In genomic region chr6:43059168-43060033, GRCh38 we compare ENCODE assay signal across 8 cellular contexts. TPM values are rescaled to one million over a fixed set of nuclear protein-coding genes. Genes with fewer than 3 reads are reported as not detected.
DNase-seq lines count a peak whose midpoint lies in the region; ATAC-seq and TF ChIP-seq lines count a peak whose summit lies in the region.

TSS of gene KLC4 (plus strand) at chr6:43059631. CDS start at chr6:43061336, 1,705 bp downstream.
TSS of gene MRPL2 (minus strand) at chr6:43059434. CDS start at chr6:43059381, 53 bp downstream.

- H3K9me3 ChIP-seq in CD8-positive, alpha-beta T cell (ENCODE audit: low read length): no peaks in the 10 kb centered on the region
- H3K9me3 ChIP-seq in effector memory CD4-positive, alpha-beta T cell (ENCODE audit: control insufficient read depth, low read length): no peaks in the 10 kb centered on the region

- no peaks in the 10 kb centered on the region for H3K36me3 ChIP-seq in CD8-positive, alpha-beta T cell (ENCODE audit: insufficient read depth, low read length)
- peaks cover 17% of the 10 kb centered on the region for H3K36me3 ChIP-seq in effector memory CD4-positive, alpha-beta T cell (ENCODE audit: control insufficient read depth, insufficient read depth, low read length)

- peaks cover 61% of the 10 kb centered on the region for H3K36me3 Mint-ChIP-seq in CD8-positive, alpha-beta T cell

- peak within 1 kb of the TSS; percentile 95 for H3K4me3 Mint-ChIP-seq in CD8-positive, alpha-beta T cell

- H3K4me3 ChIP-seq in CD8-positive, alpha-beta T cell (ENCODE audit: low read depth, low read length): peak within 1 kb of the TSS; percentile 81
- H3K4me3 ChIP-seq in effector memory CD4-positive, alpha-beta T cell (ENCODE audit: insufficient read depth, low read depth, low read length, poor library complexity, severe bottlenecking): peak within 1 kb of the TSS; percentile 97

- ATAC-seq in CD8-positive, alpha-beta T cell: peak; percentile 97
- peak; percentile 83 for ATAC-seq in GM19467 (IDR thresholded peaks at IDR 0.05; ENCODE audit: unreplicated experiment)

- intact Hi-C loops in CD8-positive, alpha-beta T cell (cut with DNase I, micrococcal nuclease): loop anchor here (1.0 to 10.0 kb wide), 19 partner anchors 45 to 1987 kb away; partner anchors contain the start of genes GTPBP2 (in 2 of the 2), KLHDC3 (in 2 of the 2), SRF (in 2 of the 2) and CNPY3 (in 1 of the 2)

- no peaks in the 10 kb centered on the region for H3K9me3 Mint-ChIP-seq in CD8-positive, alpha-beta T cell

- no peak for TF ChIP-seq CTCF in CD8-positive, alpha-beta T cell (IDR thresholded peaks at IDR 0.05)

- H3K4me1 ChIP-seq in CD8-positive, alpha-beta T cell (ENCODE audit: insufficient read depth, low read length): peaks cover 19% of the 10 kb centered on the region
- peaks cover 22% of the 10 kb centered on the region for H3K4me1 ChIP-seq in effector memory CD4-positive, alpha-beta T cell (ENCODE audit: control insufficient read depth, insufficient read depth, low read length, poor library complexity, severe bottlenecking)

- peak; percentile 94 to 98 (median 96) for DNase-seq in CD8-positive, alpha-beta T cell
- peak; percentile 97 for DNase-seq in HS-27A (ENCODE audit: low read depth)
- DNase-seq in NK-92 (lab: John Stamatoyannopoulos, UW; ENCODE audit: unreplicated experiment): peak; percentile 90
- DNase-seq in activated CD8-positive, alpha-beta memory T cell treated with anti-CD3 and anti-CD28 coated beads for 24 hours: peak; percentile 99
- peak; percentile 93 to 98 (median 96) for DNase-seq in effector memory CD4-positive, alpha-beta T cell
- peak; percentile 99 for DNase-seq in lung microvascular endothelial cell (ENCODE audit: low read depth in 2 of 2)
- peak; percentile 96 for DNase-seq in stimulated activated CD4-positive, alpha-beta T cell treated with anti-CD3 and anti-CD28 coated beads, TNF-alpha, amount 100 ng/mL, for 48 hours (ENCODE audit: low read depth in 3 of 3)

- no peaks in the 10 kb centered on the region for H3K27me3 Mint-ChIP-seq in CD8-positive, alpha-beta T cell (ENCODE audit: low read depth)

- POLR2A ChIA-PET in CD8-positive, alpha-beta T cell (lab: Charles Lee): interaction anchor here (0.6 to 4.1 kb wide), 14 partner anchors 14 to 1138 kb away, joined by 3 to 33 read pairs (median 3); partner anchors contain the start of genes BYSL, CNPY3, KLHDC3 and MEA1

- H3K4me1 Mint-ChIP-seq in CD8-positive, alpha-beta T cell (ENCODE audit: low read depth): peaks cover 44% of the 10 kb centered on the region

- peak within 1 kb of the TSS; percentile 99 for H3K27ac Mint-ChIP-seq in CD8-positive, alpha-beta T cell

- CTCF ChIA-PET in CD8-positive, alpha-beta T cell (lab: Charles Lee): interaction anchor here (0.7 to 1.3 kb wide), 5 partner anchors 10 to 157 kb away, joined by 3 to 4 read pairs (median 3); partner anchors contain the start of genes KLHDC3 and MEA1

- H3K27me3 ChIP-seq in CD8-positive, alpha-beta T cell (ENCODE audit: insufficient read depth, low read length): no peaks in the 10 kb centered on the region
- H3K27me3 ChIP-seq in effector memory CD4-positive, alpha-beta T cell (replicated peaks; ENCODE audit: control insufficient read depth, insufficient read depth, low read length, poor library complexity, severe bottlenecking): no peaks in the 10 kb centered on the region

- H3K27ac ChIP-seq in CD8-positive, alpha-beta T cell (ENCODE audit: low read depth, low read length): peak within 1 kb of the TSS; percentile 84
- peak within 1 kb of the TSS; percentile 89 for H3K27ac ChIP-seq in effector memory CD4-positive, alpha-beta T cell (ENCODE audit: insufficient read depth, low read length, poor library complexity, severe bottlenecking)

RNA-seq across cellular contexts. Expression of gene KLC4, which starts in this region (rescaled TPM):
- total RNA-seq in CD8-positive, alpha-beta T cell: 10 to 100 TPM; 42.1 to 57.4 TPM
- total RNA-seq in lung microvascular endothelial cell: 13.1 and 19.2 TPM in 2 replicates

RNA-seq across cellular contexts. Expression of gene MRPL2, which starts in this region (rescaled TPM):
- 10 to 100 TPM; 38.9 to 41.6 TPM for total RNA-seq in CD8-positive, alpha-beta T cell
- total RNA-seq in lung microvascular endothelial cell: 9.4 and 11.3 TPM in 2 replicates

Comparison
In these comparisons a context has a peak if more than half of its experiments do, and no peak if none do; other contexts are left out.
1. Peak in every context shown above with its lines: DNase-seq, ATAC-seq, H3K4me3 ChIP-seq and H3K27ac ChIP-seq.